15 cellular contexts compared by ENCODE assay signal in genomic region chr16:12078405-12079245, GRCh38.
A peak's percentile ranks its signal among the peaks of the same experiment; 100 is the strongest.
DNase-seq lines count a peak whose midpoint lies in the region; ATAC-seq lines count a peak whose summit lies in the region.
"Had no signal": no experiment of that assay in that cellular context is flagged by ENCODE, and none has a peak within 500 bp of the region (broad histone marks: within the 10 kb centered on the region; RNA-seq: fewer than 3 reads in every experiment).

No MANE protein-coding gene starts in this region.

- no peaks in the 10 kb centered on the region for H3K27me3 Mint-ChIP-seq in activated T-helper 17 cell treated with anti-CD3 and anti-CD28 coated beads, Interleukin-2, amount 50 U/mL, for 72 hours

- peak overlapping the region; percentile 93 for H3K27ac Mint-ChIP-seq in activated T-helper 17 cell treated with anti-CD3 and anti-CD28 coated beads, Interleukin-2, amount 50 U/mL, for 72 hours
- H3K27ac Mint-ChIP-seq: GM23338 had no signal

- H3K36me3 Mint-ChIP-seq in activated T-helper 17 cell treated with anti-CD3 and anti-CD28 coated beads, Interleukin-2, amount 50 U/mL, for 72 hours (ENCODE audit: low read depth), result no peaks in the 10 kb centered on the region

- H3K9me3 Mint-ChIP-seq in activated T-helper 17 cell treated with anti-CD3 and anti-CD28 coated beads, Interleukin-2, amount 50 U/mL, for 72 hours, result no peaks in the 10 kb centered on the region

- peaks cover 32% of the 10 kb centered on the region for H3K4me1 Mint-ChIP-seq in activated T-helper 17 cell treated with anti-CD3 and anti-CD28 coated beads, Interleukin-2, amount 50 U/mL, for 72 hours

- ATAC-seq in activated T-helper 17 cell treated with anti-CD3 and anti-CD28 coated beads, Interleukin-2, amount 50 U/mL, for 72 hours (replicated peaks), result peak; percentile 12
- no peak for ATAC-seq in HG03175 (IDR thresholded peaks at IDR 0.05; ENCODE audit: unreplicated experiment)
- ATAC-seq: GM23338 had no signal

- H3K4me3 Mint-ChIP-seq in activated T-helper 17 cell treated with anti-CD3 and anti-CD28 coated beads, Interleukin-2, amount 50 U/mL, for 72 hours, result peak overlapping the region; percentile 78
- H3K4me3 Mint-ChIP-seq: GM23338 had no signal

- DNase-seq in stimulated activated CD4-positive, alpha-beta T cell treated with anti-CD3 and anti-CD28 coated beads, Interleukin-1b, Interleukin-23, amount 100 ng/mL, for 48 hours, result peak; percentile 15
- no peak for DNase-seq in stimulated activated CD4-positive, alpha-beta T cell treated with anti-CD3 and anti-CD28 coated beads, Interleukin-4, amount 100 ng/mL, for 24 hours
- DNase-seq in mesenteric fat pad (ENCODE audit: low spot score) (peak; percentile 68), HuH-7 (ENCODE audit: low spot score) (no peak), A172 (ENCODE audit: low spot score) (no peak), AG08396 (ENCODE audit: low spot score) (no peak)
- DNase-seq: activated CD8-positive, alpha-beta memory T cell treated with anti-CD3 and anti-CD28 coated beads, Interleukin-2, amount 50 U/mL, for 48 hours; BE2C; NCI-H2171; nucleus accumbens; Right ventricle myocardium superior; substantia nigra had no signal

Comparison
In these comparisons a context has a peak if more than half of its experiments do, and no peak if none do; other contexts are left out.
1. DNase-seq: peak in stimulated activated CD4-positive, alpha-beta T cell treated with anti-CD3 and anti-CD28 coated beads, Interleukin-1b, Interleukin-23, amount 100 ng/mL, for 48 hours (single experiment) and mesenteric fat pad (single experiment); none in stimulated activated CD4-positive, alpha-beta T cell treated with anti-CD3 and anti-CD28 coated beads, Interleukin-4, amount 100 ng/mL, for 24 hours (single experiment), HuH-7 (single experiment), A172 (single experiment) and AG08396 (single experiment).